ENCODE assay signal across 9 cellular contexts in the genomic region with DNA sequence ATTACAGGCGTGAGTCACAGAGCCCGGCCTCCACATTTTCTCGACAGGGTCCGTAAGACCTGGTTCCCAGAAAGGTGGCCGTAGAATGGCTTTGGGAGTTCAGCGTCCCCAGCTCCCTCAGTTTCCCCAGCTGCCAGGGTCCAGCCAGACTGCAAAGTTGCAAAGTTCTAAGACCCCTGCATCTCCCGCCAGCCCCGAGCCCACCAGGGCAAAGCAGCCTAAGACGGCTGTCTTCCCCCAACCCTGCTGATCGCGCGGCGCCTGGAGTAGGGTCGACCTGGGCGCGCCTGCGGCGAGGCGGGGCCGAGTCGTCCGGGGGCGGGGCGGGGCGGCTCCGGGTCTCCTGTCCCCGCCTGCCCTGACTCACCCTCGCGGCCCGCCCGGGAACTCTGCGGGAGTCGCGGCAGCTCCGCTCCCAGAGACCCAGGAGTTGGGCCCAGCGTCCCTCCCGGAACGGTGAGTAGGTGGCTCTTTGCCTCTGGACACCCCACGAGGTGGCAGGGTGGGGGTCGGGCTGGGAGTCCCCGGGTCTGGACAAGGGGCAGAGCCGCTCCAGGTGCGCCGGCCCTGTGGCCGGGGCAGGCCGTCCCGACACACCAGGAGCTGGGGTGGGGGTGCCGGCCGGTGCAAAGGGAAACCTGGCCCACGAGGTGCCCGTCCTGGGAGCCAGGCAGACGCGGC. TPM values are rescaled to one million over a fixed set of nuclear protein-coding genes. Genes with fewer than 3 reads are reported as not detected.
DNase-seq lines count a peak whose midpoint lies in the region; ATAC-seq and TF ChIP-seq lines count a peak whose summit lies in the region.
"Had no signal": no experiment of that assay in that cellular context is flagged by ENCODE, and none has a peak within 500 bp of the region (broad histone marks: within the 10 kb centered on the region; RNA-seq: fewer than 3 reads in every experiment).

A gene (plus strand): TSS at position 366 of the 681 bp plus-strand sequence. CDS start 7,094 bp downstream, outside the sequence.

- no peak within 1 kb of the TSS for H3K4me3 Mint-ChIP-seq in CD8-positive, alpha-beta T cell
- H3K4me3 Mint-ChIP-seq: memory B cell had no signal

- peak; percentile 38 for ATAC-seq in CD8-positive, alpha-beta T cell

- H3K27me3 ChIP-seq in CD8-positive, alpha-beta T cell (ENCODE audit: insufficient read depth, low read length), result no peaks in the 10 kb centered on the region

- peaks cover 9% of the 10 kb centered on the region for H3K27me3 Mint-ChIP-seq in CD8-positive, alpha-beta T cell (ENCODE audit: low read depth)

- intact Hi-C loops in CD8-positive, alpha-beta T cell (cut with DNase I, micrococcal nuclease), result no loop called here

- H3K4me1 Mint-ChIP-seq in CD8-positive, alpha-beta T cell (ENCODE audit: low read depth), result no peaks in the 10 kb centered on the region

- TF ChIP-seq CTCF in CD8-positive, alpha-beta T cell (IDR thresholded peaks at IDR 0.05), result no peak
- TF ChIP-seq CTCF in NB4 (IDR thresholded peaks at IDR 0.05; ENCODE audit: low read depth, low read length) (no peak), astrocyte of the cerebellum (IDR thresholded peaks at IDR 0.05; ENCODE audit: low read depth, low read length, missing control alignments) (no peak)

- POLR2A ChIA-PET in CD8-positive, alpha-beta T cell (lab: Charles Lee), result no interaction called here

- H3K4me1 ChIP-seq in CD8-positive, alpha-beta T cell (ENCODE audit: insufficient read depth, low read length), result peaks cover 4% of the 10 kb centered on the region

- no peaks in the 10 kb centered on the region for H3K9me3 Mint-ChIP-seq in CD8-positive, alpha-beta T cell

- no peaks in the 10 kb centered on the region for H3K36me3 Mint-ChIP-seq in CD8-positive, alpha-beta T cell

- no peaks in the 10 kb centered on the region for H3K9me3 ChIP-seq in CD8-positive, alpha-beta T cell (ENCODE audit: low read length)

- in situ Hi-C loops in astrocyte of the cerebellum (cut with HindIII; ENCODE audit: low sequenced_read_pairs), result no loop called here

- CTCF ChIA-PET in CD8-positive, alpha-beta T cell (lab: Charles Lee), result interaction anchor here (1.0 kb wide), 1 partner anchor 19 kb away, joined by 4 read pairs; no protein-coding TSS in a partner anchor

- H3K36me3 ChIP-seq in CD8-positive, alpha-beta T cell (ENCODE audit: insufficient read depth, low read length), result no peaks in the 10 kb centered on the region

- H3K27ac Mint-ChIP-seq in CD8-positive, alpha-beta T cell, result no peak within 1 kb of the TSS
- H3K27ac Mint-ChIP-seq: memory B cell had no signal

- DNase-seq in CD8-positive, alpha-beta T cell, result peak in 2 of 7 experiments; percentile 38 to 46
- DNase-seq in NB4 (ENCODE audit: low read depth) (peak; percentile 52), astrocyte of the cerebellum (ENCODE audit: low read depth) (peak; percentile 27), iris pigment epithelial cell (ENCODE audit: low read depth) (peak; percentile 72), SHP77 treated with DMSO at 0.1 percent for 48 hours (lab: John Stamatoyannopoulos, UW) (no peak), NCI-H1694 (lab: John Stamatoyannopoulos, UW) (no peak), NCI-H1092 treated with DMSO at 0.1 percent for 48 hours (lab: John Stamatoyannopoulos, UW) (no peak)
- peak; percentile 68 for DNase-seq in stimulated activated CD8-positive, alpha-beta memory T cell treated with anti-CD3 and anti-CD28 coated beads, Interleukin-4, amount 100 ng/mL, for 48 hours

- TF ChIP-seq POLR2A in NB4 (IDR thresholded peaks at IDR 0.05; ENCODE audit: extremely low read depth, insufficient read length), result no peak

- no peak within 1 kb of the TSS for H3K27ac ChIP-seq in CD8-positive, alpha-beta T cell (ENCODE audit: low read depth, low read length)

- H3K4me3 ChIP-seq in CD8-positive, alpha-beta T cell (ENCODE audit: low read depth, low read length), result no peak within 1 kb of the TSS
- H3K4me3 ChIP-seq in NB4 (ENCODE audit: low read depth, low read length), result no peak within 1 kb of the TSS
- H3K4me3 ChIP-seq in astrocyte of the cerebellum (ENCODE audit: low read depth, low read length), result peak within 1 kb of the TSS; percentile 54

RNA-seq across cellular contexts. Expression of the gene that starts here (rescaled TPM):
- not detected for total RNA-seq in CD8-positive, alpha-beta T cell

Comparison
In these comparisons a context has a peak if more than half of its experiments do, and no peak if none do; other contexts are left out.
1. Peak in ATAC-seq in CD8-positive, alpha-beta T cell; RNA of the gene not detected or under 1 TPM.
2. DNase-seq: peak in NB4 (single experiment), astrocyte of the cerebellum (single experiment), iris pigment epithelial cell (single experiment) and stimulated activated CD8-positive, alpha-beta memory T cell treated with anti-CD3 and anti-CD28 coated beads, Interleukin-4, amount 100 ng/mL, for 48 hours (single experiment); none in SHP77 treated with DMSO at 0.1 percent for 48 hours (single experiment), NCI-H1694 (single experiment) and NCI-H1092 treated with DMSO at 0.1 percent for 48 hours (single experiment).